Comparison of ENCODE assay signal across 2 cellular contexts in the genomic region with DNA sequence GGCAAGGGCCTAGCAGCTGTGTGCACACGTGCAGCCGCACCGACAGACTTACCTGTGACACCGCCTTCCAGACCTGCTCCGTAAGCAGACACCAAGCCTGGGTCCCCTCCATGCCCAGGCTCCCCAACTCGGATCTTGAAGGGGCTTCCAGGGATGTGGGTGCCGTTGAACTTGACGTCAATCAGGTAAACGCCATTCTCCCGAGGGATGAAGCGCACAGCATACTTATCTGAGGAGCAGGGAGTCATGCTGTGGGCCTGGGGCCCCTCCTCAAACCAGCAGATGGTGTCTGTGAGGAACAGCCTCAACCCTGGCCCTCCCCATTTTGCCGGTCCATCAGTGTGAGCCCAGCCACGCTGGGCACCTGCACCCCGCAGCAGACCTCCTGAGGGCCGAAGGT.
TF ChIP-seq lines count a peak whose summit lies in the region.

No MANE protein-coding gene starts in this region.

TF ChIP-seq in HepG2, 621 proteins besides CTCF, POLR2A, EP300 and RAD21:
- TF ChIP-seq ZNF275 (CRISPR knock-in tag; IDR thresholded peaks at IDR 0.05; ENCODE audit: borderline replicate concordance) (no peak), ZBTB25 (CRISPR knock-in tag; IDR thresholded peaks at IDR 0.05) (no peak), NFIB (CRISPR knock-in tag; IDR thresholded peaks at IDR 0.05; ENCODE audit: borderline replicate concordance) (no peak), ZNF740 (CRISPR knock-in tag; IDR thresholded peaks at IDR 0.05) (no peak), ZNF670 (CRISPR knock-in tag; IDR thresholded peaks at IDR 0.05; ENCODE audit: borderline replicate concordance) (no peak), TEF (CRISPR knock-in tag; IDR thresholded peaks at IDR 0.05) (no peak)
- TF ChIP-seq, protein P1, sequence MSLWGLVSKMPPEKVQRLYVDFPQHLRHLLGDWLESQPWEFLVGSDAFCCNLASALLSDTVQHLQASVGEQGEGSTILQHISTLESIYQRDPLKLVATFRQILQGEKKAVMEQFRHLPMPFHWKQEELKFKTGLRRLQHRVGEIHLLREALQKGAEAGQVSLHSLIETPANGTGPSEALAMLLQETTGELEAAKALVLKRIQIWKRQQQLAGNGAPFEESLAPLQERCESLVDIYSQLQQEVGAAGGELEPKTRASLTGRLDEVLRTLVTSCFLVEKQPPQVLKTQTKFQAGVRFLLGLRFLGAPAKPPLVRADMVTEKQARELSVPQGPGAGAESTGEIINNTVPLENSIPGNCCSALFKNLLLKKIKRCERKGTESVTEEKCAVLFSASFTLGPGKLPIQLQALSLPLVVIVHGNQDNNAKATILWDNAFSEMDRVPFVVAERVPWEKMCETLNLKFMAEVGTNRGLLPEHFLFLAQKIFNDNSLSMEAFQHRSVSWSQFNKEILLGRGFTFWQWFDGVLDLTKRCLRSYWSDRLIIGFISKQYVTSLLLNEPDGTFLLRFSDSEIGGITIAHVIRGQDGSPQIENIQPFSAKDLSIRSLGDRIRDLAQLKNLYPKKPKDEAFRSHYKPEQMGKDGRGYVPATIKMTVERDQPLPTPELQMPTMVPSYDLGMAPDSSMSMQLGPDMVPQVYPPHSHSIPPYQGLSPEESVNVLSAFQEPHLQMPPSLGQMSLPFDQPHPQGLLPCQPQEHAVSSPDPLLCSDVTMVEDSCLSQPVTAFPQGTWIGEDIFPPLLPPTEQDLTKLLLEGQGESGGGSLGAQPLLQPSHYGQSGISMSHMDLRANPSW (CRISPR knock-in tag; IDR thresholded peaks at IDR 0.05; ENCODE audit: borderline replicate concordance) = no peak
- TF ChIP-seq, protein P2, sequence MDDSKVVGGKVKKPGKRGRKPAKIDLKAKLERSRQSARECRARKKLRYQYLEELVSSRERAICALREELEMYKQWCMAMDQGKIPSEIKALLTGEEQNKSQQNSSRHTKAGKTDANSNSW (CRISPR knock-in tag; IDR thresholded peaks at IDR 0.05; ENCODE audit: borderline replicate concordance) = no peak

TF ChIP-seq in HEK293, 187 proteins besides CTCF, POLR2A, EP300 and RAD21:
- TF ChIP-seq KLF8 (tag by site-specific recombination; IDR thresholded peaks at IDR 0.05) (no peak), ZNF600 (tag by site-specific recombination; IDR thresholded peaks at IDR 0.05) (peak; percentile 21; the same call in 1 of the 2 replicates), ZNF274 (IDR thresholded peaks at IDR 0.05; ENCODE audit: low read length) (no peak), ZNF274 (tag by site-specific recombination; IDR thresholded peaks at IDR 0.05; ENCODE audit: borderline replicate concordance) (no peak), SP3 (tag by site-specific recombination; IDR thresholded peaks at IDR 0.05) (no peak), INSM2 (tag by site-specific recombination; IDR thresholded peaks at IDR 0.05) (no peak), YY2 (tag by site-specific recombination; IDR thresholded peaks at IDR 0.05) (no peak), ZNF560 (tag by site-specific recombination; IDR thresholded peaks at IDR 0.05; ENCODE audit: borderline replicate concordance) (no peak), ZNF792 (tag by site-specific recombination; IDR thresholded peaks at IDR 0.05) (no peak), ZNF202 (tag by site-specific recombination; IDR thresholded peaks at IDR 0.05; ENCODE audit: borderline replicate concordance) (no peak)
